1 cellular context compared by ENCODE assay signal in the genomic region with DNA sequence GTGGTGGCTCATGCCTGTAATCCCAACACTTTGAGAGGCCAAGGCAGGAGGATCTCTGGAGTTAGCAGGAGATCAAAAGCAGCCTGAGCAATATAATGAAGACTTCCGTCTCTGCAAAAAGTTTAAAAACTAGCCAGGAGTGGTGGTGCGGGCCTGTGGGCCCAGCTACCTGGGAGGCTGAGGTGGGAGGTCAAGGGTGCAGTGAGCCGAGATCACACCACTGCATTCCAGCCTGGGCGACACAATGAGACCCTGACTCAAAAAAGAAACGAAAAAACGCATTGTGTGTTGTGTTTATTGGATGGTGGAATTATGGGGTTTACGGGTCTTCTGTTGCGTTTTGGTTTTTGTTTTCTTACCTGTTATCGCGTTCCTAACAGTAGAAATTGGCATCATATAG.
TF ChIP-seq lines count a peak whose summit lies in the region.

No MANE protein-coding gene starts in this region.

TF ChIP-seq in K562, 482 proteins besides CTCF, POLR2A, EP300 and RAD21:
- TF ChIP-seq, protein P1, sequence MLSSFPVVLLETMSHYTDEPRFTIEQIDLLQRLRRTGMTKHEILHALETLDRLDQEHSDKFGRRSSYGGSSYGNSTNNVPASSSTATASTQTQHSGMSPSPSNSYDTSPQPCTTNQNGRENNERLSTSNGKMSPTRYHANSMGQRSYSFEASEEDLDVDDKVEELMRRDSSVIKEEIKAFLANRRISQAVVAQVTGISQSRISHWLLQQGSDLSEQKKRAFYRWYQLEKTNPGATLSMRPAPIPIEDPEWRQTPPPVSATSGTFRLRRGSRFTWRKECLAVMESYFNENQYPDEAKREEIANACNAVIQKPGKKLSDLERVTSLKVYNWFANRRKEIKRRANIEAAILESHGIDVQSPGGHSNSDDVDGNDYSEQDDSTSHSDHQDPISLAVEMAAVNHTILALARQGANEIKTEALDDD (IDR thresholded peaks at IDR 0.05), result no peak
- TF ChIP-seq FOXK1 (CRISPR knock-in tag; IDR thresholded peaks at IDR 0.05; ENCODE audit: borderline replicate concordance) (0 out of 2 replicates have a peak, but pooled peaks have one; percentile 16), ZZZ3 (IDR thresholded peaks at IDR 0.05) (no peak), ZSCAN29 (IDR thresholded peaks at IDR 0.05) (peak; percentile 20; the same call in 1 of the 2 replicates), JUN (IDR thresholded peaks at IDR 0.05; ENCODE audit: borderline replicate concordance, low read depth, low read length) (no peak), JUN (CRISPR knock-in tag; IDR thresholded peaks at IDR 0.05; ENCODE audit: borderline replicate concordance) (no peak), CHAMP1 (IDR thresholded peaks at IDR 0.05) (no peak), ZBTB17 (CRISPR knock-in tag; IDR thresholded peaks at IDR 0.05) (no peak), LARP7 (IDR thresholded peaks at IDR 0.05) (no peak), RFX1 (IDR thresholded peaks at IDR 0.05) (no peak), KLF16 (IDR thresholded peaks at IDR 0.05) (no peak), ZNF395 (CRISPR knock-in tag; IDR thresholded peaks at IDR 0.05) (peak; percentile 10; the same call in 1 of the 2 replicates), E2F3 (CRISPR knock-in tag; IDR thresholded peaks at IDR 0.05) (no peak), RBM17 (IDR thresholded peaks at IDR 0.05; ENCODE audit: borderline replicate concordance, low read depth, low read length) (no peak), ZNF655 (CRISPR knock-in tag; IDR thresholded peaks at IDR 0.05) (no peak), ZNF140 (CRISPR knock-in tag; IDR thresholded peaks at IDR 0.05) (no peak), HBP1 (CRISPR knock-in tag; IDR thresholded peaks at IDR 0.05) (no peak), SOX6 (IDR thresholded peaks at IDR 0.05) (0 out of 2 replicates have a peak, but pooled peaks have one; percentile 7)
- TF ChIP-seq, protein P2, sequence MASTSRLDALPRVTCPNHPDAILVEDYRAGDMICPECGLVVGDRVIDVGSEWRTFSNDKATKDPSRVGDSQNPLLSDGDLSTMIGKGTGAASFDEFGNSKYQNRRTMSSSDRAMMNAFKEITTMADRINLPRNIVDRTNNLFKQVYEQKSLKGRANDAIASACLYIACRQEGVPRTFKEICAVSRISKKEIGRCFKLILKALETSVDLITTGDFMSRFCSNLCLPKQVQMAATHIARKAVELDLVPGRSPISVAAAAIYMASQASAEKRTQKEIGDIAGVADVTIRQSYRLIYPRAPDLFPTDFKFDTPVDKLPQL (IDR thresholded peaks at IDR 0.05; ENCODE audit: extremely low read depth, insufficient read length), result no peak
- TF ChIP-seq, protein P3, sequence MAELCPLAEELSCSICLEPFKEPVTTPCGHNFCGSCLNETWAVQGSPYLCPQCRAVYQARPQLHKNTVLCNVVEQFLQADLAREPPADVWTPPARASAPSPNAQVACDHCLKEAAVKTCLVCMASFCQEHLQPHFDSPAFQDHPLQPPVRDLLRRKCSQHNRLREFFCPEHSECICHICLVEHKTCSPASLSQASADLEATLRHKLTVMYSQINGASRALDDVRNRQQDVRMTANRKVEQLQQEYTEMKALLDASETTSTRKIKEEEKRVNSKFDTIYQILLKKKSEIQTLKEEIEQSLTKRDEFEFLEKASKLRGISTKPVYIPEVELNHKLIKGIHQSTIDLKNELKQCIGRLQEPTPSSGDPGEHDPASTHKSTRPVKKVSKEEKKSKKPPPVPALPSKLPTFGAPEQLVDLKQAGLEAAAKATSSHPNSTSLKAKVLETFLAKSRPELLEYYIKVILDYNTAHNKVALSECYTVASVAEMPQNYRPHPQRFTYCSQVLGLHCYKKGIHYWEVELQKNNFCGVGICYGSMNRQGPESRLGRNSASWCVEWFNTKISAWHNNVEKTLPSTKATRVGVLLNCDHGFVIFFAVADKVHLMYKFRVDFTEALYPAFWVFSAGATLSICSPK (IDR thresholded peaks at IDR 0.05; ENCODE audit: borderline replicate concordance), result 0 out of 2 replicates have a peak, but pooled peaks have one; percentile 3
TF ChIP-seq in K562: peak in this region for 5.
